Comparison of ENCODE assay signal across 6 cellular contexts in the genomic region with DNA sequence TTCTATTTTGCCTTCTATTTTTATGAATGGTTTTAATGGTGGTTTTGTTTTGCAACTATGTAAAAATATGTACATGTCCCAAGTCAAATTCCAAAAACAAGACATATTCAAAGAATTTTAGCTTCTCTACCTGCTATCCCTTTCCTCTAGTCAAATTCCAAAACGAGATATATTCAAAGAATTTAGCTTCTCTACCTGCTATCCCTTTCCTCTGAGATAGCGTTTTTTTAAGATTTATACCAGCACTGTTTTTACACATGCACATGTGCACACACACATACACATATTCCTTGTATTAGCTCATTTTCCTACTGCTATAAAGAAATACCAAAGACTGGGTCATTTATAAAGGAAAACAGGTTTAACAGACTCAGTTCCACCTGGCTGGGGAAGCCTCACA.
"Had no signal": no experiment of that assay in that cellular context is flagged by ENCODE, and none has a peak within 500 bp of the region (broad histone marks: within the 10 kb centered on the region; RNA-seq: fewer than 3 reads in every experiment).

No MANE protein-coding gene starts in this region.

- H3K4me3 ChIP-seq: GM23248, HAP-1, K562 had no signal

- H3K36me3 ChIP-seq: HAP-1 had no signal

- DNase-seq: GM23248, GOT3, H7, IMR-90 had no signal

- H3K9ac ChIP-seq: GM23248 had no signal

- H2AFZ ChIP-seq: GM23248 had no signal

- H3K27ac ChIP-seq: GM23248 had no signal

- ATAC-seq: K562 had no signal
